ENCODE assay signal across 1 cellular context in genomic region chr2:202588647-202589581, GRCh38.
TF ChIP-seq lines count a peak whose summit lies in the region.

No MANE protein-coding gene starts in this region.

TF ChIP-seq in HepG2, 621 proteins besides CTCF, POLR2A, EP300 and RAD21 (continued from another document and continues in another):
- TF ChIP-seq ZFP82 (CRISPR knock-in tag; IDR thresholded peaks at IDR 0.05; ENCODE audit: borderline replicate concordance) (no peak), ZNF891 (CRISPR knock-in tag; IDR thresholded peaks at IDR 0.05) (peak; percentile 25; the same call in 1 of the 2 replicates), ZFP62 (CRISPR knock-in tag; IDR thresholded peaks at IDR 0.05) (no peak), MED13 (CRISPR knock-in tag; IDR thresholded peaks at IDR 0.05) (no peak), HMGA1 (CRISPR knock-in tag; conservative IDR thresholded peaks at IDR 0.05) (no peak), HOMEZ (CRISPR knock-in tag; IDR thresholded peaks at IDR 0.05; ENCODE audit: low read depth) (peak; percentile 81), RARG (CRISPR knock-in tag; IDR thresholded peaks at IDR 0.05; ENCODE audit: low read depth) (no peak), ZNF234 (CRISPR knock-in tag; conservative IDR thresholded peaks at IDR 0.05) (no peak), NCOA5 (CRISPR knock-in tag; IDR thresholded peaks at IDR 0.05) (no peak), TOPORS (CRISPR knock-in tag; IDR thresholded peaks at IDR 0.05) (0 out of 2 replicates have a peak, but pooled peaks have one; percentile 16), ZBTB38 (CRISPR knock-in tag; IDR thresholded peaks at IDR 0.05) (peak; percentile 41; the same call in 1 of the 2 replicates), SYNCRIP (IDR thresholded peaks at IDR 0.05; ENCODE audit: insufficient read depth, low read depth, low read length) (no peak), MBD4 (IDR thresholded peaks at IDR 0.05; ENCODE audit: borderline replicate concordance, low read length) (no peak), SIN3B (IDR thresholded peaks at IDR 0.05; ENCODE audit: low read length) (no peak), ZNF446 (CRISPR knock-in tag; IDR thresholded peaks at IDR 0.05) (no peak), ZNF629 (CRISPR knock-in tag; conservative IDR thresholded peaks at IDR 0.05) (peak; percentile 22; the same call in 1 of the 2 replicates), ZNF605 (CRISPR knock-in tag; IDR thresholded peaks at IDR 0.05) (peak; percentile 90), PPARG (CRISPR knock-in tag; conservative IDR thresholded peaks at IDR 0.05) (no peak), ZNF704 (CRISPR knock-in tag; IDR thresholded peaks at IDR 0.05; ENCODE audit: borderline replicate concordance) (peak; percentile 69; the same call in 1 of the 2 replicates), GLI4 (CRISPR knock-in tag; IDR thresholded peaks at IDR 0.05; ENCODE audit: borderline replicate concordance) (peak; percentile 66; the same call in 1 of the 2 replicates), ZNF83 (CRISPR knock-in tag; IDR thresholded peaks at IDR 0.05; ENCODE audit: borderline replicate concordance) (no peak), MAFG (CRISPR knock-in tag; IDR thresholded peaks at IDR 0.05) (no peak), NFYC (CRISPR knock-in tag; IDR thresholded peaks at IDR 0.05) (no peak), TEAD3 (CRISPR knock-in tag; optimal IDR thresholded peaks at IDR 0.05; ENCODE audit: borderline replicate concordance) (peak; percentile 74), FOXO4 (CRISPR knock-in tag; conservative IDR thresholded peaks at IDR 0.05) (no peak), ZNF44 (CRISPR knock-in tag; IDR thresholded peaks at IDR 0.05) (peak; percentile 95), ZBTB2 (CRISPR knock-in tag; IDR thresholded peaks at IDR 0.05; ENCODE audit: low read depth) (no peak), RCOR2 (CRISPR knock-in tag; IDR thresholded peaks at IDR 0.05) (no peak), CREB1 (IDR thresholded peaks at IDR 0.05) (no peak), CREB1 (CRISPR knock-in tag; IDR thresholded peaks at IDR 0.05) (peak; percentile 50; the same call in 1 of the 2 replicates), BORCS8-MEF2B (CRISPR knock-in tag; IDR thresholded peaks at IDR 0.05) (peak; percentile 72; the same call in 1 of the 2 replicates), ZNF773 (CRISPR knock-in tag; IDR thresholded peaks at IDR 0.05; ENCODE audit: borderline replicate concordance) (no peak), RORA (CRISPR knock-in tag; IDR thresholded peaks at IDR 0.05) (no peak), ZBTB25 (CRISPR knock-in tag; IDR thresholded peaks at IDR 0.05) (0 out of 2 replicates have a peak, but pooled peaks have one; percentile 22), ZNF24 (IDR thresholded peaks at IDR 0.05) (no peak), HMGXB4 (CRISPR knock-in tag; IDR thresholded peaks at IDR 0.05; ENCODE audit: borderline replicate concordance in 1 of 2, low read depth in 1 of 2) (peak; percentile 84 to 96), ZNF598 (CRISPR knock-in tag; IDR thresholded peaks at IDR 0.05; ENCODE audit: borderline replicate concordance) (0 out of 2 replicates have a peak, but pooled peaks have one; percentile 89), KDM2A (CRISPR knock-in tag; IDR thresholded peaks at IDR 0.05; ENCODE audit: borderline replicate concordance, low read depth) (peak; percentile 89; the same call in 1 of the 2 replicates), FOSL1 (CRISPR knock-in tag; IDR thresholded peaks at IDR 0.05; ENCODE audit: borderline replicate concordance) (no peak), STAT6 (CRISPR knock-in tag; IDR thresholded peaks at IDR 0.05; ENCODE audit: borderline replicate concordance) (no peak), FOXJ3 (CRISPR knock-in tag; IDR thresholded peaks at IDR 0.05; ENCODE audit: borderline replicate concordance) (peak; percentile 75; the same call in 1 of the 2 replicates), UBTF (CRISPR knock-in tag; IDR thresholded peaks at IDR 0.05) (peak; percentile 46; the same call in 1 of the 2 replicates), ZNF468 (CRISPR knock-in tag; IDR thresholded peaks at IDR 0.05) (no peak), PHF8 (CRISPR knock-in tag; IDR thresholded peaks at IDR 0.05) (no peak), HDAC6 (IDR thresholded peaks at IDR 0.05; ENCODE audit: low read depth, low read length) (no peak), RARA (CRISPR knock-in tag; IDR thresholded peaks at IDR 0.05) (peak; percentile 19; the same call in 1 of the 2 replicates), TFAP4 (IDR thresholded peaks at IDR 0.05; ENCODE audit: borderline replicate concordance, low read depth) (peak; percentile 69; the same call in 1 of the 2 replicates), ZEB1 (IDR thresholded peaks at IDR 0.05; ENCODE audit: insufficient replicate concordance, low read depth) (no peak), ZBTB33 (CRISPR knock-in tag; IDR thresholded peaks at IDR 0.05) (peak; percentile 49; the same call in 1 of the 2 replicates), ZNF256 (CRISPR knock-in tag; conservative IDR thresholded peaks at IDR 0.05) (no peak), ZNF232 (CRISPR knock-in tag; IDR thresholded peaks at IDR 0.05; ENCODE audit: borderline replicate concordance) (0 out of 2 replicates have a peak, but pooled peaks have one; percentile 19), DPF2 (CRISPR knock-in tag; IDR thresholded peaks at IDR 0.05; ENCODE audit: borderline replicate concordance, low read depth) (peak; percentile 75; the same call in 1 of the 2 replicates), KMT2A (CRISPR knock-in tag; IDR thresholded peaks at IDR 0.05) (peak; percentile 53; the same call in 1 of the 2 replicates)
